9 cellular contexts compared by ENCODE assay signal in genomic region chr18:26468931-26469340, GRCh38.
A peak's percentile ranks its signal among the peaks of the same experiment; 100 is the strongest.
DNase-seq lines count a peak whose midpoint lies in the region; ATAC-seq, FAIRE-seq and TF ChIP-seq lines count a peak whose summit lies in the region.
"Had no signal": no experiment of that assay in that cellular context is flagged by ENCODE, and none has a peak within 500 bp of the region (broad histone marks: within the 10 kb centered on the region; RNA-seq: fewer than 3 reads in every experiment).

No MANE protein-coding gene starts in this region.

- H3K18ac ChIP-seq in H1 (ENCODE audit: extremely low read depth, low read length) = no peak overlapping the region

- no peak overlapping the region for H3K27ac ChIP-seq in H1 (ENCODE audit: low read depth, low read length)
- H3K27ac ChIP-seq in small intestine (ENCODE audit: low read depth in 1 of 2, low read length in 1 of 2) = no peak overlapping the region
- no peak overlapping the region for H3K27ac ChIP-seq in ovary

- no peak overlapping the region for H2BK12ac ChIP-seq in H1 (ENCODE audit: low read depth, low read length)

- no peaks in the 10 kb centered on the region for H3K23me2 ChIP-seq in H1 (ENCODE audit: low read depth, low read length)

- H3K36me3 ChIP-seq in H1 (ENCODE audit: control insufficient read depth in 2 of 4, insufficient read depth in 4 of 4, low read length in 3 of 4) (no peaks in the 10 kb centered on the region; a peak in 1 of 8 replicates), small intestine (ENCODE audit: control insufficient read depth in 2 of 2, insufficient read depth in 2 of 2, low read length in 2 of 2) (no peaks in the 10 kb centered on the region), ovary (no peaks in the 10 kb centered on the region)

- H3K4me3 ChIP-seq in H1 (ENCODE audit: extremely low read depth in 1 of 4, insufficient read depth in 2 of 4, low read depth in 3 of 4, low read length in 4 of 4) (no peak overlapping the region), small intestine (ENCODE audit: low read depth in 1 of 2, low read length in 2 of 2) (no peak overlapping the region), ovary (no peak overlapping the region)

- H2BK120ac ChIP-seq in H1 (replicated peaks; ENCODE audit: low read depth, low read length) = no peak overlapping the region

- TF ChIP-seq CTCF in H1 (IDR thresholded peaks at IDR 0.05; ENCODE audit: control extremely low read depth in 1 of 3, insufficient read depth in 1 of 3, low read depth in 1 of 3, low read length in 3 of 3) (peak; percentile 75 to 86 (median 75)), ovary (IDR thresholded peaks at IDR 0.05) (no peak)

- no peak overlapping the region for H3K4ac ChIP-seq in H1 (replicated peaks; ENCODE audit: insufficient read length, low read depth, low read length)

- H3K27me3 ChIP-seq in H1 (replicated peaks in 1 of 4; ENCODE audit: control insufficient read depth in 3 of 4, extremely low read depth in 1 of 4, insufficient read depth in 3 of 4, low read length in 3 of 4) (no peaks in the 10 kb centered on the region), small intestine (ENCODE audit: control insufficient read depth in 2 of 2, insufficient read depth in 2 of 2, low read length in 2 of 2) (no peaks in the 10 kb centered on the region), ovary (no peaks in the 10 kb centered on the region)

- H3K79me2 ChIP-seq in H1 (ENCODE audit: control insufficient read depth in 1 of 2, insufficient read depth in 2 of 2, low read length in 2 of 2) = no peaks in the 10 kb centered on the region

- H3K23ac ChIP-seq in H1 (ENCODE audit: insufficient read length) = no peak overlapping the region

- CTCF ChIA-PET in H1 (lab: Charles Lee; ENCODE audit: partially characterized antibody) = interaction anchor here (0.6 to 9.8 kb wide), 34 partner anchors 9 to 1408 kb away, joined by 3 to 67 read pairs (median 4); partner anchors contain the start of gene KCTD1

- no peak overlapping the region for H3K56ac ChIP-seq in H1 (replicated peaks; ENCODE audit: insufficient read length, low read depth, low read length)

- no peaks in the 10 kb centered on the region for H3K79me1 ChIP-seq in H1 (ENCODE audit: low read depth, low read length)

- intact Hi-C loops in ovary (cut with DNase I) = loop anchor here in 1 of 4 donors (10.0 kb wide), 1 partner anchor 86 kb away; no protein-coding TSS in a partner anchor

- TF ChIP-seq POLR2A in H1 (IDR thresholded peaks at IDR 0.05; ENCODE audit: control extremely low read depth in 1 of 2, low read depth in 2 of 2, low read length in 2 of 2) = no peak
- TF ChIP-seq POLR2A in ovary (IDR thresholded peaks at IDR 0.05) = no peak

- no peak overlapping the region for H2AK5ac ChIP-seq in H1 (ENCODE audit: low read depth, low read length)

- no peak overlapping the region for H2BK15ac ChIP-seq in H1 (ENCODE audit: low read length)

- no peaks in the 10 kb centered on the region for H3K9me3 ChIP-seq in H1 (ENCODE audit: insufficient read depth in 2 of 2, low read depth in 1 of 2, low read length in 1 of 2)
- no peaks in the 10 kb centered on the region for H3K9me3 ChIP-seq in small intestine (ENCODE audit: control insufficient read depth, low read depth)
- no peaks in the 10 kb centered on the region for H3K9me3 ChIP-seq in ovary

- H3K9ac ChIP-seq in H1 (replicated peaks in 1 of 4; ENCODE audit: extremely low read depth in 1 of 4, low read depth in 3 of 4, low read length in 3 of 4) = no peak overlapping the region

- TF ChIP-seq EP300 in H1 (IDR thresholded peaks at IDR 0.05; ENCODE audit: borderline replicate concordance in 1 of 2, low read depth in 2 of 2, low read length in 2 of 2) (no peak), ovary (IDR thresholded peaks at IDR 0.05) (no peak)

- H4K5ac ChIP-seq in H1 (ENCODE audit: insufficient read length, low read depth, low read length) = no peak overlapping the region

- H3K4me1 ChIP-seq in H1 (replicated peaks in 1 of 4; ENCODE audit: control insufficient read depth in 3 of 4, insufficient read depth in 4 of 4, low read length in 3 of 4) = peaks cover 0 to 3% (median 2%) of the 10 kb centered on the region in 4 experiments; a peak in 5 of 7 replicates
- H3K4me1 ChIP-seq in small intestine (ENCODE audit: control insufficient read depth in 2 of 2, insufficient read depth in 1 of 2, low read depth in 1 of 2, low read length in 1 of 2) = no peaks in the 10 kb centered on the region
- no peaks in the 10 kb centered on the region for H3K4me1 ChIP-seq in ovary (ENCODE audit: insufficient read depth)

- peak; percentile 51 to 63 for TF ChIP-seq RAD21 in H1 (IDR thresholded peaks at IDR 0.05 in 1 of 2, conservative IDR thresholded peaks at IDR 0.05 in 1 of 2; ENCODE audit: low read depth in 2 of 2, low read length in 2 of 2)

- no peaks in the 10 kb centered on the region for H4K20me1 ChIP-seq in H1 (replicated peaks in 1 of 2; ENCODE audit: control insufficient read depth in 1 of 2, insufficient read depth in 2 of 2, low read length in 2 of 2)

- no peak overlapping the region for H3K14ac ChIP-seq in H1 (ENCODE audit: insufficient read length)

- POLR2A ChIA-PET in H1 (lab: Charles Lee; ENCODE audit: partially characterized antibody) = no interaction called here

- H4K91ac ChIP-seq in H1 (replicated peaks; ENCODE audit: insufficient read length, low read length) = no peak overlapping the region

- no peak overlapping the region for H4K8ac ChIP-seq in H1 (ENCODE audit: extremely low read depth, insufficient read depth, low read length)

- FAIRE-seq in H1 (lab: Jason Lieb, UNC) = peak; percentile 69
- no peak for FAIRE-seq in small intestine (lab: Jason Lieb, UNC)
- FAIRE-seq: colon had no signal

- 44% methylated on average over 4 of the region's 4 CpGs; no CpG with 5 or more reads in 1 of the 2 experiments for WGBS in H1 (ENCODE audit: extremely low coverage in 1 of 2, insufficient coverage in 1 of 2, insufficient read length in 1 of 2, insufficient replicate concordance in 2 of 2, low coverage in 1 of 2, low lambda C conversion rate in 2 of 2, missing lambda C conversion rate in 1 of 2), 2 experiments
- WGBS in small intestine, 3 donors = 53 to 67% (median 61%) methylated on average over 4 of the region's 4 CpGs
- 85 to 88% (median 88%) methylated on average over 4 of the region's 4 CpGs for WGBS in ovary, 3 donors

- H2BK5ac ChIP-seq in H1 (ENCODE audit: low read depth, low read length) = no peak overlapping the region

- no peak overlapping the region for H3K4me2 ChIP-seq in H1 (ENCODE audit: insufficient read depth in 1 of 2, low read depth in 2 of 2, low read length in 2 of 2)

- ATAC-seq in GM18511 (IDR thresholded peaks at IDR 0.05; ENCODE audit: unreplicated experiment) (peak; percentile 69), HG03045 (IDR thresholded peaks at IDR 0.05; ENCODE audit: unreplicated experiment) (peak; percentile 45)

- in situ Hi-C loops in ACHN (cut with HindIII; ENCODE audit: low pct_ligation_motif_present, low pct_unique_long_range_greater_than_20kb, low sequenced_read_pairs) = no loop called here

- H2BK20ac ChIP-seq in H1 (ENCODE audit: low read length) = no peak overlapping the region

- H2AFZ ChIP-seq in H1 (ENCODE audit: low read length) = no peak overlapping the region

- DNase-seq in ACHN = peak; percentile 33
- peak; percentile 46 for DNase-seq in NCI-H510A (lab: John Stamatoyannopoulos, UW)
- DNase-seq in H1 (ENCODE audit: low read depth in 1 of 2, low spot score in 2 of 2) = peak in 1 of 2 experiments; percentile 73
- DNase-seq in small intestine = peak; percentile 20
- no peak for DNase-seq in dedifferentiated amniotic fluid mesenchymal stem cell (ENCODE audit: extremely low spot score)
- DNase-seq in ovary = no peak

TF ChIP-seq in H1, 55 proteins besides CTCF, POLR2A, EP300 and RAD21:
- TF ChIP-seq FOSL1 (IDR thresholded peaks at IDR 0.05; ENCODE audit: insufficient read depth, low read depth, low read length) (no peak), CEBPB (IDR thresholded peaks at IDR 0.05; ENCODE audit: low read depth, low read length) (peak; percentile 51; the same call in 1 of the 2 replicates), CREB1 (IDR thresholded peaks at IDR 0.05) (no peak)
TF ChIP-seq in H1: peak in this region for 1.

Comparison
In these comparisons a context has a peak if more than half of its experiments do, and no peak if none do; other contexts are left out.
1. DNase-seq: peak in ACHN (single experiment), NCI-H510A (single experiment) and small intestine (single experiment); none in dedifferentiated amniotic fluid mesenchymal stem cell (single experiment) and ovary (0 of 5).
2. CTCF ChIP-seq: peak in H1 (3 of 3); none in ovary (0 of 3).